ENCODE assay signal across 18 cellular contexts in genomic region chr20:50405235-50405914, GRCh38.
"Had no signal": no experiment of that assay in that cellular context is flagged by ENCODE, and none has a peak within 500 bp of the region (broad histone marks: within the 10 kb centered on the region; RNA-seq: fewer than 3 reads in every experiment).

No MANE protein-coding gene starts in this region.

- H3K27me3 ChIP-seq: colonic mucosa, esophagus muscularis mucosa, neural progenitor cell had no signal

- H3K4me3 ChIP-seq: colonic mucosa, esophagus muscularis mucosa, neural progenitor cell, smooth muscle cell had no signal

- ATAC-seq: naive thymus-derived CD8-positive, alpha-beta T cell; stimulated activated memory B cell treated with anti-CD40 and anti-IgM and Interleukin-4, amounts not matched to agents 10 μg/mL and 1 μg/mL and 100 μg/mL, for 72 hours had no signal

- H3K4me1 Mint-ChIP-seq: activated naive CD4-positive, alpha-beta T cell treated with anti-CD3 and anti-CD28 coated beads, Interleukin-2, amount 50 U/mL, for 24 hours; central memory CD8-positive, alpha-beta T cell; naive thymus-derived CD8-positive, alpha-beta T cell; stimulated activated memory B cell treated with anti-CD40 and anti-IgM and Interleukin-4, amounts not matched to agents 10 μg/mL and 1 μg/mL and 100 μg/mL, for 72 hours had no signal

- H3K9me3 ChIP-seq: colonic mucosa, SK-N-SH had no signal

- H3K4me1 ChIP-seq: colonic mucosa, neural progenitor cell had no signal

- H3K27ac Mint-ChIP-seq: activated naive CD4-positive, alpha-beta T cell treated with anti-CD3 and anti-CD28 coated beads, Interleukin-2, amount 50 U/mL, for 24 hours; mesothelial cell of epicardium; neural progenitor cell; progenitor cell of endocrine pancreas; stimulated activated memory B cell treated with anti-CD40 and anti-IgM and Interleukin-4, amounts not matched to agents 10 μg/mL and 1 μg/mL and 100 μg/mL, for 72 hours had no signal

- H3K36me3 Mint-ChIP-seq: activated naive CD4-positive, alpha-beta T cell treated with anti-CD3 and anti-CD28 coated beads, Interleukin-2, amount 50 U/mL, for 24 hours; mesothelial cell of epicardium; neural progenitor cell; stimulated activated memory B cell treated with anti-CD40 and anti-IgM and Interleukin-4, amounts not matched to agents 10 μg/mL and 1 μg/mL and 100 μg/mL, for 72 hours had no signal

- H3K27me3 Mint-ChIP-seq: activated naive CD4-positive, alpha-beta T cell treated with anti-CD3 and anti-CD28 coated beads, Interleukin-2, amount 50 U/mL, for 24 hours had no signal

- H3K27ac ChIP-seq: colonic mucosa, neural progenitor cell, VCaP had no signal

- H3K9ac ChIP-seq: neural progenitor cell, SK-N-SH had no signal

- DNase-seq: activated CD4-positive, CD25-positive, alpha-beta regulatory T cell treated with anti-CD3 and anti-CD28 coated beads, Interleukin-2, amount 50 U/mL, for 72 hours; activated gamma-delta T cell treated with Interleukin-2 at 50 U/mL for 16 hours; activated T-cell treated with anti-CD3 and anti-CD28 coated beads, Interleukin-2, amount 50 U/mL, for 1 hour; colonic mucosa; hypothalamus; naive thymus-derived CD8-positive, alpha-beta T cell; SK-N-SH; stimulated activated CD4-positive, alpha-beta T cell treated with anti-CD3 and anti-CD28 coated beads, Interleukin-15, amount 100 ng/mL, for 24 hours; T-helper 2 cell had no signal

- H3K9me3 Mint-ChIP-seq: activated naive CD4-positive, alpha-beta T cell treated with anti-CD3 and anti-CD28 coated beads, Interleukin-2, amount 50 U/mL, for 24 hours; central memory CD8-positive, alpha-beta T cell; mesothelial cell of epicardium; neural progenitor cell had no signal

- H3K36me3 ChIP-seq: colonic mucosa, esophagus muscularis mucosa, neural progenitor cell had no signal

- H3K4me3 Mint-ChIP-seq: activated naive CD4-positive, alpha-beta T cell treated with anti-CD3 and anti-CD28 coated beads, Interleukin-2, amount 50 U/mL, for 24 hours; central memory CD8-positive, alpha-beta T cell; mesothelial cell of epicardium; naive thymus-derived CD8-positive, alpha-beta T cell; neural progenitor cell; stimulated activated memory B cell treated with anti-CD40 and anti-IgM and Interleukin-4, amounts not matched to agents 10 μg/mL and 1 μg/mL and 100 μg/mL, for 72 hours had no signal
